ENCODE assay signal across 29 cellular contexts in the genomic region with DNA sequence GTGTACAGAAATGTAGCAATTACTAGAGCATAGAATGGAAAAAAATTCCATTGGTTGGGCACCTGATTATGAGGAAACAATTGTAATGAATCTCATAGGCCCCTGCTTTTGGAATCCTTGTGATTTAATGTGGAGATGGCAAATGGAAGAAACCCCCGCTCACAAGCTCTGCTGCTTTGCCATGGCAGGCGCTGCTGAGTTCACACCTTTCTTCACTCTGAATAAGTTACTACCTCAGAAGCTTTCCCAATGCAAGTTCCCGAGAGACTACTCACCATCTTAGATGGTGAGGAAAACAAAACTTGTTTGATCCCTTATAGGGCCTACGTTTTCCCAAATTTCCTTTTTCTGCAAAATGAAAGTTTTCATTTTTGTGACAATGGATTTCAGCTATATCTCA.
"Had no signal": no experiment of that assay in that cellular context is flagged by ENCODE, and none has a peak within 500 bp of the region (broad histone marks: within the 10 kb centered on the region; RNA-seq: fewer than 3 reads in every experiment).

No MANE protein-coding gene starts in this region.

- H3K4me3 Mint-ChIP-seq: activated CD4-positive, alpha-beta memory T cell treated with anti-CD3 and anti-CD28 coated beads for 36 hours; activated CD4-positive, alpha-beta T cell treated with anti-CD3 and anti-CD28 coated beads for 36 hours; activated CD4-positive, alpha-beta T cell treated with anti-CD3 and anti-CD28 coated beads, Interleukin-2, amount 10 ng/mL, durations not matched to agents 24 days and 14 days; activated CD8-positive, alpha-beta T cell treated with anti-CD3 and anti-CD28 coated beads, Interleukin-2, amount 10 ng/mL, durations not matched to agents 7 days and 5 days; activated naive CD4-positive, alpha-beta T cell treated with anti-CD3 and anti-CD28 coated beads, Interleukin-2, amount 10 ng/mL, durations not matched to agents 7 days and 5 days; activated naive CD8-positive, alpha-beta T cell treated with anti-CD3 and anti-CD28 coated beads, Interleukin-2, amount 10 ng/mL, durations not matched to agents 7 days and 5 days; activated T-cell treated with anti-CD3 and anti-CD28 coated beads, Interleukin-2, amount 50 U/mL, for 24 hours; activated T-cell treated with anti-CD3 and anti-CD28 coated beads, Interleukin-2, amount 50 U/mL, for 72 hours; brain; central memory CD8-positive, alpha-beta T cell; dendritic cell treated with granulocyte-macrophage colony-stimulating factor and Interleukin-4, amounts not matched to agents 40 ng/mL and 50 ng/mL, for 4 days had no signal

- H3K36me3 Mint-ChIP-seq: activated CD4-positive, alpha-beta memory T cell treated with anti-CD3 and anti-CD28 coated beads for 36 hours; activated naive CD4-positive, alpha-beta T cell treated with anti-CD3 and anti-CD28 coated beads, Interleukin-2, amount 10 ng/mL, durations not matched to agents 7 days and 5 days; activated naive CD8-positive, alpha-beta T cell treated with anti-CD3 and anti-CD28 coated beads, Interleukin-2, amount 10 ng/mL, durations not matched to agents 7 days and 5 days; brain had no signal

- H3K9me3 ChIP-seq: ascending aorta, esophagus muscularis mucosa, gastrocnemius medialis, heart right ventricle had no signal

- H3K27me3 ChIP-seq: ascending aorta, breast epithelium, dorsolateral prefrontal cortex, esophagus muscularis mucosa, foreskin keratinocyte, gastrocnemius medialis, heart right ventricle had no signal

- H3K27ac ChIP-seq: ascending aorta, breast epithelium, coronary artery, esophagus muscularis mucosa, foreskin keratinocyte, gastrocnemius medialis, heart right ventricle had no signal

- H3K36me3 ChIP-seq: ascending aorta, breast epithelium, esophagus muscularis mucosa, gastrocnemius medialis, heart right ventricle had no signal

- H3K4me1 Mint-ChIP-seq: activated CD4-positive, alpha-beta T cell treated with anti-CD3 and anti-CD28 coated beads for 36 hours; activated CD4-positive, alpha-beta T cell treated with anti-CD3 and anti-CD28 coated beads, Interleukin-2, amount 10 ng/mL, durations not matched to agents 24 days and 14 days; activated naive CD4-positive, alpha-beta T cell treated with anti-CD3 and anti-CD28 coated beads, Interleukin-2, amount 10 ng/mL, durations not matched to agents 7 days and 5 days; central memory CD8-positive, alpha-beta T cell had no signal

- DNase-seq: activated CD4-positive, alpha-beta memory T cell treated with anti-CD3 and anti-CD28 coated beads for 36 hours; activated CD4-positive, alpha-beta T cell treated with anti-CD3 and anti-CD28 coated beads for 36 hours; activated CD4-positive, alpha-beta T cell treated with anti-CD3 and anti-CD28 coated beads, Interleukin-2, amount 10 ng/mL, durations not matched to agents 24 days and 14 days; activated CD4-positive, CD25-positive, alpha-beta regulatory T cell; activated CD4-positive, CD25-positive, alpha-beta regulatory T cell treated with anti-CD3 and anti-CD28 coated beads, Interleukin-2, amount 50 U/mL, for 72 hours; activated CD8-positive, alpha-beta memory T cell treated with anti-CD3 and anti-CD28 coated beads, Interleukin-2, amount 50 U/mL, for 48 hours; activated CD8-positive, alpha-beta T cell treated with anti-CD3 and anti-CD28 coated beads, Interleukin-2, amount 10 ng/mL, durations not matched to agents 7 days and 5 days; activated gamma-delta T cell; activated naive CD4-positive, alpha-beta T cell; activated naive CD4-positive, alpha-beta T cell treated with anti-CD3 and anti-CD28 coated beads, Interleukin-2, amount 10 ng/mL, durations not matched to agents 7 days and 5 days; activated naive CD8-positive, alpha-beta T cell treated with anti-CD3 and anti-CD28 coated beads, Interleukin-2, amount 10 ng/mL, durations not matched to agents 7 days and 5 days; activated T-cell treated with anti-CD3 and anti-CD28 coated beads for 4 hours; activated T-cell treated with anti-CD3 and anti-CD28 coated beads, Interleukin-2, amount 50 U/mL, for 24 hours; activated T-cell treated with anti-CD3 and anti-CD28 coated beads, Interleukin-2, amount 50 U/mL, for 72 hours; dorsolateral prefrontal cortex; effector memory CD4-positive, alpha-beta T cell; erythroblast; foreskin keratinocyte; gastrocnemius medialis; heart right ventricle; T-helper 2 cell had no signal

- H3K9me3 Mint-ChIP-seq: activated naive CD4-positive, alpha-beta T cell treated with anti-CD3 and anti-CD28 coated beads, Interleukin-2, amount 10 ng/mL, durations not matched to agents 7 days and 5 days; dendritic cell treated with granulocyte-macrophage colony-stimulating factor and Interleukin-4, amounts not matched to agents 40 ng/mL and 50 ng/mL, for 4 days had no signal

- H3K27ac Mint-ChIP-seq: activated CD4-positive, alpha-beta memory T cell treated with anti-CD3 and anti-CD28 coated beads for 36 hours; activated CD4-positive, alpha-beta T cell treated with anti-CD3 and anti-CD28 coated beads for 36 hours; activated CD4-positive, alpha-beta T cell treated with anti-CD3 and anti-CD28 coated beads, Interleukin-2, amount 10 ng/mL, durations not matched to agents 24 days and 14 days; activated CD8-positive, alpha-beta T cell treated with anti-CD3 and anti-CD28 coated beads, Interleukin-2, amount 10 ng/mL, durations not matched to agents 7 days and 5 days; activated naive CD4-positive, alpha-beta T cell treated with anti-CD3 and anti-CD28 coated beads, Interleukin-2, amount 10 ng/mL, durations not matched to agents 7 days and 5 days; activated naive CD4-positive, alpha-beta T cell treated with anti-CD3 and anti-CD28 coated beads, Interleukin-2, amount 50 U/mL, for 72 hours; activated naive CD8-positive, alpha-beta T cell treated with anti-CD3 and anti-CD28 coated beads, Interleukin-2, amount 10 ng/mL, durations not matched to agents 7 days and 5 days; activated T-cell treated with anti-CD3 and anti-CD28 coated beads, Interleukin-2, amount 50 U/mL, for 24 hours; activated T-cell treated with anti-CD3 and anti-CD28 coated beads, Interleukin-2, amount 50 U/mL, for 72 hours; brain; dendritic cell treated with granulocyte-macrophage colony-stimulating factor and Interleukin-4, amounts not matched to agents 40 ng/mL and 50 ng/mL, for 4 days had no signal

- ATAC-seq: activated CD4-positive, alpha-beta T cell treated with anti-CD3 and anti-CD28 coated beads for 36 hours; activated CD8-positive, alpha-beta T cell treated with anti-CD3 and anti-CD28 coated beads, Interleukin-2, amount 10 ng/mL, durations not matched to agents 7 days and 5 days; activated naive CD4-positive, alpha-beta T cell treated with anti-CD3 and anti-CD28 coated beads, Interleukin-2, amount 50 U/mL, for 72 hours; activated T-cell treated with anti-CD3 and anti-CD28 coated beads, Interleukin-2, amount 50 U/mL, for 72 hours; foreskin keratinocyte; gastrocnemius medialis; heart right ventricle had no signal

- H3K4me3 ChIP-seq: ascending aorta, breast epithelium, coronary artery, dorsolateral prefrontal cortex, esophagus muscularis mucosa, gastrocnemius medialis, heart right ventricle had no signal

- H3K27me3 Mint-ChIP-seq: activated CD4-positive, alpha-beta memory T cell treated with anti-CD3 and anti-CD28 coated beads for 36 hours; activated CD4-positive, alpha-beta T cell treated with anti-CD3 and anti-CD28 coated beads, Interleukin-2, amount 10 ng/mL, durations not matched to agents 24 days and 14 days; activated naive CD4-positive, alpha-beta T cell treated with anti-CD3 and anti-CD28 coated beads, Interleukin-2, amount 10 ng/mL, durations not matched to agents 7 days and 5 days; activated naive CD8-positive, alpha-beta T cell treated with anti-CD3 and anti-CD28 coated beads, Interleukin-2, amount 10 ng/mL, durations not matched to agents 7 days and 5 days; activated T-cell treated with anti-CD3 and anti-CD28 coated beads, Interleukin-2, amount 50 U/mL, for 24 hours; brain; central memory CD8-positive, alpha-beta T cell; dendritic cell treated with granulocyte-macrophage colony-stimulating factor and Interleukin-4, amounts not matched to agents 40 ng/mL and 50 ng/mL, for 4 days had no signal

- H3K4me1 ChIP-seq: ascending aorta, breast epithelium, esophagus muscularis mucosa, foreskin keratinocyte, gastrocnemius medialis, heart right ventricle had no signal
